ENCODE assay signal across 9 cellular contexts in the genomic region with DNA sequence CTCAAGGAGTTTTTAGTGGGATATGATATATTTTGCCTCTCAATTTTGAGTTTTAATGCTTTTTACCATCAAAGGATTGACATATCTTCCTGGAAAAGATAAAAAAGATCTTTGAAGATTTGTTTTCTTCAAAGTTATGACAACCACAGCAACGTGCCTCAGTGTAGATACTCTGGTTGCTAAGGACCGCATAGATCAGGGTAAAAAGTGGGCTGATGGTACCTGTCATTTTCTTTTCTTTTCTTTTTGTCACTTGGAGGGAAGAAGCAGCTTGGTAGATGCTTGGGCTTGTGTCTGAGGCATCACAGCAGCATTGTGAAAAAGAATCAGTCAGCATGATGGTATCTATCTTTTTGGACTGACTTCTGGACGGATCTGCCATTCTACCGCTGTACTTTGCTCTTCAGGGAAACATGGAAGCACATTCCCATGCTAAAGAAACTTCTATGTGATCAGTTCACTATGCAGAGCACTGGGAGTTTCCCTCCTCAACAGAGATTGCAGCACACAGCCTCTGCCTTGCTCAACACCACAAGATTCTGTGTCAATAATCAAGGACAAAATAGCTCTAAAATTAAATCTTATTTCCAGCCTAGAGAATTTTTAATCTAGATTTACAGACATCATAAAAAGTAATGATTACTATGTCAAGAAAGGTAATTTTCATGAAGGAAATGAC. TPM values are rescaled to one million over a fixed set of nuclear protein-coding genes. Genes with fewer than 3 reads are reported as not detected.
A peak's percentile ranks its signal among the peaks of the same experiment; 100 is the strongest.
DNase-seq lines count a peak whose midpoint lies in the region; ATAC-seq, FAIRE-seq and TF ChIP-seq lines count a peak whose summit lies in the region.
"Had no signal": no experiment of that assay in that cellular context is flagged by ENCODE, and none has a peak within 500 bp of the region (broad histone marks: within the 10 kb centered on the region; RNA-seq: fewer than 3 reads in every experiment).

No MANE protein-coding gene starts in this region.

- TF ChIP-seq CTCF in AG10803 (conservative IDR thresholded peaks at IDR 0.05; ENCODE audit: low read length) (no peak), bronchial epithelial cell (IDR thresholded peaks at IDR 0.05; ENCODE audit: insufficient read depth, low read length, severe bottlenecking) (no peak)

- no peaks in the 10 kb centered on the region for H3K36me3 Mint-ChIP-seq in memory B cell
- H3K36me3 Mint-ChIP-seq: WTC11 had no signal

- no peaks in the 10 kb centered on the region for H3K36me3 ChIP-seq in bronchial epithelial cell (ENCODE audit: control insufficient read depth, insufficient read depth, low read length)

- H3K27me3 Mint-ChIP-seq in memory B cell: no peaks in the 10 kb centered on the region

- DNase-seq in AG10803 (ENCODE audit: low read depth) (peak; percentile 70), HuH-7 (ENCODE audit: low spot score) (peak; percentile 32), bronchial epithelial cell (ENCODE audit: low read depth) (peak; percentile 55), memory B cell (ENCODE audit: low spot score in 2 of 2) (no peak), T-helper 9 cell (no peak), NCI-H2196 treated with DMSO at 0.1 percent for 48 hours (lab: John Stamatoyannopoulos, UW; ENCODE audit: unreplicated experiment) (no peak)

- peak overlapping the region; percentile 73 for H3K27ac Mint-ChIP-seq in memory B cell
- H3K27ac Mint-ChIP-seq: WTC11 had no signal

- ATAC-seq in memory B cell (ENCODE audit: low read depth) (no peak), GM21515 (IDR thresholded peaks at IDR 0.05; ENCODE audit: unreplicated experiment) (no peak), HG02852 (IDR thresholded peaks at IDR 0.05; ENCODE audit: unreplicated experiment) (no peak)
- ATAC-seq: WTC11 had no signal

- H3K27me3 ChIP-seq in bronchial epithelial cell (ENCODE audit: control insufficient read depth, insufficient read depth, low read length): no peaks in the 10 kb centered on the region

- no peak overlapping the region for H3K4me3 Mint-ChIP-seq in memory B cell
- H3K4me3 Mint-ChIP-seq: WTC11 had no signal

- H3K9me3 Mint-ChIP-seq in memory B cell: no peaks in the 10 kb centered on the region

- H3K4me1 Mint-ChIP-seq in memory B cell: peaks cover 12% of the 10 kb centered on the region
- H3K4me1 Mint-ChIP-seq: WTC11 had no signal

- FAIRE-seq in bronchial epithelial cell (lab: Jason Lieb, UNC): no peak

- H3K4me3 ChIP-seq in AG10803 (ENCODE audit: low read length): no peak overlapping the region
- no peak overlapping the region for H3K4me3 ChIP-seq in bronchial epithelial cell (ENCODE audit: low read depth, low read length)

RNA-seq across cellular contexts. Expression of a gene that starts 54.8 kb away (rescaled TPM):
- 13.4 and 73.4 TPM in 2 replicates for total RNA-seq in bronchial epithelial cell

Comparison
In these comparisons a context has a peak if more than half of its experiments do, and no peak if none do; other contexts are left out.
1. DNase-seq: peak in AG10803 (single experiment), HuH-7 (single experiment) and bronchial epithelial cell (single experiment); none in memory B cell (0 of 2), T-helper 9 cell (single experiment) and NCI-H2196 treated with DMSO at 0.1 percent for 48 hours (single experiment).